ENCODE assay signal across 8 cellular contexts in genomic region chr6:17706580-17707370, GRCh38. TPM values are rescaled to one million over a fixed set of nuclear protein-coding genes. Genes with fewer than 3 reads are reported as not detected.
DNase-seq lines count a peak whose midpoint lies in the region; ATAC-seq and TF ChIP-seq lines count a peak whose summit lies in the region.

TSS of gene NUP153 (minus strand) at chr6:17706925. CDS start at chr6:17706387, 538 bp downstream.

- H3K27ac ChIP-seq in mucosa of rectum (ENCODE audit: low read depth in 2 of 2, low read length in 2 of 2): peak within 1 kb of the TSS; percentile 99

- peak within 1 kb of the TSS; percentile 100 for H3K27ac Mint-ChIP-seq in activated T-cell treated with anti-CD3 and anti-CD28 coated beads, Interleukin-2, amount 50 U/mL, for 24 hours

- TF ChIP-seq POLR2A in erythroblast (IDR thresholded peaks at IDR 0.05; ENCODE audit: low read length): peak; percentile 97

- no peaks in the 10 kb centered on the region for H3K27me3 ChIP-seq in mucosa of rectum (ENCODE audit: control insufficient read depth in 2 of 2, insufficient read depth in 2 of 2, low read length in 2 of 2)

- no peaks in the 10 kb centered on the region for H3K9me3 Mint-ChIP-seq in activated T-cell treated with anti-CD3 and anti-CD28 coated beads, Interleukin-2, amount 50 U/mL, for 24 hours

- ATAC-seq in GM21717 (IDR thresholded peaks at IDR 0.05; ENCODE audit: unreplicated experiment): peak; percentile 56

- H3K4me1 ChIP-seq in mucosa of rectum (ENCODE audit: control insufficient read depth in 2 of 2, insufficient read depth in 2 of 2, low read length in 2 of 2): peaks cover 6 to 13% of the 10 kb centered on the region in 2 donors

- H3K4me3 ChIP-seq in mucosa of rectum (ENCODE audit: low read length in 2 of 2): peak within 1 kb of the TSS; percentile 83 to 94

- in situ Hi-C loops in KBM-7 (cut with MboI; ENCODE audit: low pct_unique_long_range_greater_than_20kb, low sequenced_read_pairs): no loop called here

- H3K9me3 ChIP-seq in mucosa of rectum (ENCODE audit: control insufficient read depth in 2 of 2, low read length in 2 of 2): no peaks in the 10 kb centered on the region

- H3K4me1 Mint-ChIP-seq in activated T-cell treated with anti-CD3 and anti-CD28 coated beads, Interleukin-2, amount 50 U/mL, for 24 hours (ENCODE audit: low read depth): peaks cover 33% of the 10 kb centered on the region

- no peaks in the 10 kb centered on the region for H3K27me3 Mint-ChIP-seq in activated T-cell treated with anti-CD3 and anti-CD28 coated beads, Interleukin-2, amount 50 U/mL, for 24 hours

- DNase-seq in DMS153 treated with DMSO at 0.1 percent for 48 hours (lab: John Stamatoyannopoulos, UW; ENCODE audit: unreplicated experiment) (peak; percentile 93), KBM-7 (peak; percentile 99), erythroblast (lab: John Stamatoyannopoulos, UW) (peak; percentile 99 to 100)
- peak; percentile 100 for DNase-seq in activated T-cell treated with anti-CD3 and anti-CD28 coated beads, Interleukin-2, amount 50 U/mL, for 24 hours
- peak; percentile 100 for DNase-seq in stimulated activated CD8-positive, alpha-beta memory T cell treated with anti-CD3 and anti-CD28 coated beads, Interleukin-4, amount 100 ng/mL, for 48 hours

- H3K4me3 Mint-ChIP-seq in activated T-cell treated with anti-CD3 and anti-CD28 coated beads, Interleukin-2, amount 50 U/mL, for 24 hours: peak within 1 kb of the TSS; percentile 89

- no peaks in the 10 kb centered on the region for H3K36me3 ChIP-seq in mucosa of rectum (ENCODE audit: control insufficient read depth in 2 of 2, insufficient read depth in 2 of 2, low read length in 2 of 2)

- H3K36me3 Mint-ChIP-seq in activated T-cell treated with anti-CD3 and anti-CD28 coated beads, Interleukin-2, amount 50 U/mL, for 24 hours (ENCODE audit: low read depth): peaks cover 69% of the 10 kb centered on the region

- H3K9ac ChIP-seq in mucosa of rectum (ENCODE audit: low read depth in 1 of 2, low read length in 2 of 2): peak within 1 kb of the TSS; percentile 93 to 99

TF ChIP-seq in PFSK-1, 5 proteins besides CTCF, POLR2A, EP300 and RAD21:
- peak; percentile 91; the same call in 1 of the 2 replicates for TF ChIP-seq TAF1 (IDR thresholded peaks at IDR 0.05; ENCODE audit: borderline replicate concordance, insufficient read depth, low read length)
- TF ChIP-seq SIN3A (IDR thresholded peaks at IDR 0.05; ENCODE audit: borderline replicate concordance, insufficient read depth, low read length): peak; percentile 51; the same call in 1 of the 2 replicates
- peak; percentile 37 to 60; a peak in 1 of 4 replicates for TF ChIP-seq REST (IDR thresholded peaks at IDR 0.05; ENCODE audit: insufficient read depth in 1 of 2, low read depth in 2 of 2, low read length in 2 of 2)
- TF ChIP-seq POLR2AphosphoS5 (IDR thresholded peaks at IDR 0.05; ENCODE audit: low read depth, low read length): peak; percentile 92
- peak; percentile 98 for TF ChIP-seq FOXP2 (optimal IDR thresholded peaks at IDR 0.05; ENCODE audit: borderline replicate concordance, extremely low read depth, extremely low read length, insufficient read depth)

RNA-seq across cellular contexts. Expression of gene NUP153, which starts in this region (rescaled TPM):
- 17.2 TPM for polyA plus RNA-seq in PFSK-1 (2012; ENCODE audit: insufficient read length, low read depth)

Comparison
In these comparisons a context has a peak if more than half of its experiments do, and no peak if none do; other contexts are left out.
1. Peak in every context shown above with its lines: DNase-seq, ATAC-seq, H3K4me3 ChIP-seq and H3K27ac ChIP-seq.